In genomic region chr14:75259510-75259855, GRCh38 we compare ENCODE assay signal across 8 cellular contexts.
DNase-seq lines count a peak whose midpoint lies in the region; ATAC-seq and TF ChIP-seq lines count a peak whose summit lies in the region.

No MANE protein-coding gene starts in this region.

- H3K79me2 ChIP-seq in OCI-LY3 (ENCODE audit: low read length): no peaks in the 10 kb centered on the region

- intact Hi-C loops in dendritic cell treated with granulocyte-macrophage colony-stimulating factor and Interleukin-4, amounts not matched to agents 40 ng/mL and 50 ng/mL, for 4 days (cut with micrococcal nuclease): loop anchor here (1.0 to 5.0 kb wide), 5 partner anchors 15 to 112 kb away; no protein-coding TSS in a partner anchor

- H4K20me1 ChIP-seq in OCI-LY3 (ENCODE audit: insufficient read depth, low read length): no peaks in the 10 kb centered on the region

- peak overlapping the region; percentile 97 for H2AFZ ChIP-seq in OCI-LY3 (ENCODE audit: low read depth, low read length)

- H3K9me3 Mint-ChIP-seq in dendritic cell treated with granulocyte-macrophage colony-stimulating factor and Interleukin-4, amounts not matched to agents 40 ng/mL and 50 ng/mL, for 4 days: no peaks in the 10 kb centered on the region

- H3K4me1 Mint-ChIP-seq in dendritic cell treated with granulocyte-macrophage colony-stimulating factor and Interleukin-4, amounts not matched to agents 40 ng/mL and 50 ng/mL, for 4 days (ENCODE audit: low read depth): peaks cover 44% of the 10 kb centered on the region

- H3K27ac Mint-ChIP-seq in dendritic cell treated with granulocyte-macrophage colony-stimulating factor and Interleukin-4, amounts not matched to agents 40 ng/mL and 50 ng/mL, for 4 days: peak overlapping the region; percentile 99

- H3K9me3 ChIP-seq in OCI-LY3 (ENCODE audit: insufficient read depth, low read length) (no peaks in the 10 kb centered on the region), mucosa of rectum (ENCODE audit: control insufficient read depth in 2 of 2, low read length in 2 of 2) (no peaks in the 10 kb centered on the region)

- peak; percentile 35 for DNase-seq in SIG-M5 treated with dmso at 0.1 percent for 504 hours (lab: John Stamatoyannopoulos, UW; ENCODE audit: unreplicated experiment)
- DNase-seq in SIG-M5 (lab: John Stamatoyannopoulos, UW): no peak
- DNase-seq in NCI-H2196 treated with DMSO at 0.1 percent for 48 hours (lab: John Stamatoyannopoulos, UW; ENCODE audit: unreplicated experiment): no peak

- H3K4me3 ChIP-seq in OCI-LY3 (ENCODE audit: low read length) (peak overlapping the region; percentile 80), mucosa of rectum (ENCODE audit: low read length in 2 of 2) (peak overlapping the region; percentile 80 to 88)

- H3K36me3 ChIP-seq in OCI-LY3 (replicated peaks; ENCODE audit: low read depth, low read length) (no peaks in the 10 kb centered on the region), mucosa of rectum (ENCODE audit: control insufficient read depth in 2 of 2, insufficient read depth in 2 of 2, low read length in 2 of 2) (no peaks in the 10 kb centered on the region)

- H3K27ac ChIP-seq in OCI-LY3 (ENCODE audit: low read length) (no peak overlapping the region), mucosa of rectum (ENCODE audit: low read depth in 2 of 2, low read length in 2 of 2) (peak overlapping the region; percentile 92 to 97)

- H3K9ac ChIP-seq in OCI-LY3 (ENCODE audit: low read length): peak overlapping the region; percentile 65
- H3K9ac ChIP-seq in mucosa of rectum (ENCODE audit: low read depth in 1 of 2, low read length in 2 of 2): peak overlapping the region; percentile 82 to 98

- no peaks in the 10 kb centered on the region for H3K36me3 Mint-ChIP-seq in dendritic cell treated with granulocyte-macrophage colony-stimulating factor and Interleukin-4, amounts not matched to agents 40 ng/mL and 50 ng/mL, for 4 days (ENCODE audit: low read depth)

- H3K27me3 ChIP-seq in OCI-LY3 (ENCODE audit: low read depth, low read length) (peaks cover 15% of the 10 kb centered on the region), mucosa of rectum (ENCODE audit: control insufficient read depth in 2 of 2, insufficient read depth in 2 of 2, low read length in 2 of 2) (no peaks in the 10 kb centered on the region)

- no peak for ATAC-seq in GM18858 (IDR thresholded peaks at IDR 0.05; ENCODE audit: unreplicated experiment)
- no peak for ATAC-seq in GM21526 (IDR thresholded peaks at IDR 0.05; ENCODE audit: low FRiP score, unreplicated experiment)

- peak overlapping the region; percentile 88 for H3K4me2 ChIP-seq in OCI-LY3 (ENCODE audit: low read length)

- H3K27me3 Mint-ChIP-seq in dendritic cell treated with granulocyte-macrophage colony-stimulating factor and Interleukin-4, amounts not matched to agents 40 ng/mL and 50 ng/mL, for 4 days: no peaks in the 10 kb centered on the region

- H3K4me3 Mint-ChIP-seq in dendritic cell treated with granulocyte-macrophage colony-stimulating factor and Interleukin-4, amounts not matched to agents 40 ng/mL and 50 ng/mL, for 4 days: peak overlapping the region; percentile 79

- H3K4me1 ChIP-seq in OCI-LY3 (ENCODE audit: low read length) (peaks cover 17% of the 10 kb centered on the region), mucosa of rectum (ENCODE audit: control insufficient read depth in 2 of 2, insufficient read depth in 2 of 2, low read length in 2 of 2) (peaks cover 20 to 45% of the 10 kb centered on the region in 2 donors)

- peak; percentile 25; the same call in 1 of the 2 replicates for TF ChIP-seq CTCF in OCI-LY3 (IDR thresholded peaks at IDR 0.05; ENCODE audit: low read depth, low read length)
